ENCODE assay signal across 10 cellular contexts in the genomic region with DNA sequence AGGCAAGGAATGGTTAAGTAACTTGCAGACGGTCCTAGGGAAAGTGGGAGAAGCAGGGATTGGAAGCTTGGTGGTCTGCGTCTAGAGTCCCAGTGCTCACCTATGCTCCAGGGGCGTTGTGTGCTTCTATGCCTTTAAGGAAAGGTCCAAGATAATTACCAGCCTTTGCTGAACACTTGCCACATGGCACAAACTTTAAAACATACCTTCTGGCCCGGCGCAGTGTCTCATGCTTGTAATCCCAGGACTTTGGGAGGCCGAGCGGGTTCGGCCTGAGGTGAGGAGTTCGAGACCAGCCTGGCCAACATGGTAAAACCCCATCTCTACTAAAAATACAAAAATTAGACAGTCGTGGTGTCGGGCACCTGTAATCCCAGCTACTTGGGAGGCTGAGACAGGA. TPM values are rescaled to one million over a fixed set of nuclear protein-coding genes. Genes with fewer than 3 reads are reported as not detected.
A peak's percentile ranks its signal among the peaks of the same experiment; 100 is the strongest.
DNase-seq lines count a peak whose midpoint lies in the region; ATAC-seq and TF ChIP-seq lines count a peak whose summit lies in the region.
"Had no signal": no experiment of that assay in that cellular context is flagged by ENCODE, and none has a peak within 500 bp of the region (broad histone marks: within the 10 kb centered on the region; RNA-seq: fewer than 3 reads in every experiment).

No MANE protein-coding gene starts in this region.

- H3K9me3 Mint-ChIP-seq in activated naive CD4-positive, alpha-beta T cell treated with anti-CD3 and anti-CD28 coated beads, Interleukin-2, amount 50 U/mL, for 24 hours = no peaks in the 10 kb centered on the region
- H3K9me3 Mint-ChIP-seq in activated naive CD4-positive, alpha-beta T cell treated with anti-CD3 and anti-CD28 coated beads, Interleukin-2, amount 50 U/mL, for 72 hours = no peaks in the 10 kb centered on the region
- H3K9me3 Mint-ChIP-seq in activated T-helper 1 cell treated with anti-CD3 and anti-CD28 coated beads, Interleukin-12 subunit alpha, Interleukin-12 subunit beta, Interleukin-2, Interleukin-4 antibody, amounts not matched to agents 30 ng/mL and 10 ng/mL and 1 ng/mL, durations not matched to agents 14 hours and 24 hours and 36 hours = no peaks in the 10 kb centered on the region

- H3K27me3 Mint-ChIP-seq in activated naive CD4-positive, alpha-beta T cell treated with anti-CD3 and anti-CD28 coated beads, Interleukin-2, amount 50 U/mL, for 24 hours = no peaks in the 10 kb centered on the region
- H3K27me3 Mint-ChIP-seq in activated T-helper 1 cell treated with anti-CD3 and anti-CD28 coated beads, Interleukin-12 subunit alpha, Interleukin-12 subunit beta, Interleukin-2, Interleukin-4 antibody, amounts not matched to agents 30 ng/mL and 10 ng/mL and 1 ng/mL, durations not matched to agents 14 hours and 24 hours and 36 hours (ENCODE audit: insufficient read depth) = no peaks in the 10 kb centered on the region

- H3K9ac ChIP-seq in mucosa of stomach (ENCODE audit: low read length) = peak overlapping the region; percentile 94

- H3K4me3 Mint-ChIP-seq in activated naive CD4-positive, alpha-beta T cell treated with anti-CD3 and anti-CD28 coated beads, Interleukin-2, amount 50 U/mL, for 24 hours = peak overlapping the region; percentile 99
- H3K4me3 Mint-ChIP-seq in activated T-helper 1 cell treated with anti-CD3 and anti-CD28 coated beads, Interleukin-12 subunit alpha, Interleukin-12 subunit beta, Interleukin-2, Interleukin-4 antibody, amounts not matched to agents 30 ng/mL and 10 ng/mL and 1 ng/mL, durations not matched to agents 14 hours and 24 hours and 36 hours = peak overlapping the region; percentile 3

- H3K4me3 ChIP-seq in mucosa of stomach (ENCODE audit: low read length) = no peak overlapping the region
- H3K4me3 ChIP-seq in transverse colon = no peak overlapping the region
- H3K4me3 ChIP-seq: SJSA1 had no signal

- H3K9me3 ChIP-seq in mucosa of stomach (ENCODE audit: control insufficient read depth, low read length) (no peaks in the 10 kb centered on the region), transverse colon (no peaks in the 10 kb centered on the region)
- H3K9me3 ChIP-seq: SJSA1 had no signal

- no peak for TF ChIP-seq POLR2A in transverse colon (IDR thresholded peaks at IDR 0.05)

- peaks cover 58% of the 10 kb centered on the region for H3K4me1 ChIP-seq in mucosa of stomach (ENCODE audit: control insufficient read depth, insufficient read depth, low read length)
- H3K4me1 ChIP-seq in transverse colon = peaks cover 37 to 78% (median 65%) of the 10 kb centered on the region in 4 donors

- no peaks in the 10 kb centered on the region for H3K36me3 ChIP-seq in mucosa of stomach (ENCODE audit: control insufficient read depth, insufficient read depth, low read length)
- H3K36me3 ChIP-seq in transverse colon = peaks cover 0 to 4% (median 0%) of the 10 kb centered on the region in 4 donors

- no peaks in the 10 kb centered on the region for H3K27me3 ChIP-seq in mucosa of stomach (ENCODE audit: control insufficient read depth, insufficient read depth, low read length)
- no peaks in the 10 kb centered on the region for H3K27me3 ChIP-seq in transverse colon
- H3K27me3 ChIP-seq: SJSA1 had no signal

- H3K36me3 Mint-ChIP-seq in activated naive CD4-positive, alpha-beta T cell treated with anti-CD3 and anti-CD28 coated beads, Interleukin-2, amount 50 U/mL, for 24 hours = peaks cover 5% of the 10 kb centered on the region
- H3K36me3 Mint-ChIP-seq in activated naive CD4-positive, alpha-beta T cell treated with anti-CD3 and anti-CD28 coated beads, Interleukin-2, amount 50 U/mL, for 72 hours = peaks cover 14 to 26% of the 10 kb centered on the region in 2 donors
- H3K36me3 Mint-ChIP-seq in activated T-helper 1 cell treated with anti-CD3 and anti-CD28 coated beads, Interleukin-12 subunit alpha, Interleukin-12 subunit beta, Interleukin-2, Interleukin-4 antibody, amounts not matched to agents 30 ng/mL and 10 ng/mL and 1 ng/mL, durations not matched to agents 14 hours and 24 hours and 36 hours (ENCODE audit: low read depth) = peaks cover 24% of the 10 kb centered on the region

- ATAC-seq in activated naive CD4-positive, alpha-beta T cell treated with anti-CD3 and anti-CD28 coated beads, Interleukin-2, amount 50 U/mL, for 72 hours = no peak

- no peak for DNase-seq in activated naive CD4-positive, alpha-beta T cell treated with anti-CD3 and anti-CD28 coated beads, Interleukin-2, amount 50 U/mL, for 72 hours (ENCODE audit: low spot score in 2 of 2)
- DNase-seq in activated T-helper 1 cell treated with anti-CD3 and anti-CD28 coated beads, Interleukin-12 subunit alpha, Interleukin-12 subunit beta, Interleukin-2, Interleukin-4 antibody, amounts not matched to agents 30 ng/mL and 10 ng/mL and 1 ng/mL, durations not matched to agents 14 hours and 24 hours and 36 hours (ENCODE audit: low spot score) = no peak
- no peak for DNase-seq in transverse colon
- DNase-seq in stimulated activated CD4-positive, alpha-beta T cell treated with anti-CD3 and anti-CD28 coated beads, Interleukin-2, amount 100 ng/mL, for 48 hours = no peak
- no peak for DNase-seq in NCI-H526 (lab: John Stamatoyannopoulos, UW)
- DNase-seq in LoVo (ENCODE audit: low spot score) = no peak
- DNase-seq: NCI-H2171 treated with DMSO at 0.1 percent for 48 hours had no signal

- TF ChIP-seq EP300 in transverse colon (IDR thresholded peaks at IDR 0.05; ENCODE audit: low read depth) = no peak

- peaks cover 61% of the 10 kb centered on the region for H3K4me1 Mint-ChIP-seq in activated naive CD4-positive, alpha-beta T cell treated with anti-CD3 and anti-CD28 coated beads, Interleukin-2, amount 50 U/mL, for 24 hours
- H3K4me1 Mint-ChIP-seq in activated T-helper 1 cell treated with anti-CD3 and anti-CD28 coated beads, Interleukin-12 subunit alpha, Interleukin-12 subunit beta, Interleukin-2, Interleukin-4 antibody, amounts not matched to agents 30 ng/mL and 10 ng/mL and 1 ng/mL, durations not matched to agents 14 hours and 24 hours and 36 hours (ENCODE audit: low read depth) = peaks cover 38% of the 10 kb centered on the region

- in situ Hi-C loops in transverse colon (cut with MboI; ENCODE audit: low pct_ligation_motif_present in 1 of 4, low pct_unique_long_range_greater_than_20kb in 1 of 4, low sequenced_read_pairs in 3 of 4) = no loop called here

- H3K27ac Mint-ChIP-seq in activated naive CD4-positive, alpha-beta T cell treated with anti-CD3 and anti-CD28 coated beads, Interleukin-2, amount 50 U/mL, for 24 hours = peak overlapping the region; percentile 61
- H3K27ac Mint-ChIP-seq in activated naive CD4-positive, alpha-beta T cell treated with anti-CD3 and anti-CD28 coated beads, Interleukin-2, amount 50 U/mL, for 72 hours = peak overlapping the region in 1 of 2 donors; percentile 100
- H3K27ac Mint-ChIP-seq in activated T-helper 1 cell treated with anti-CD3 and anti-CD28 coated beads, Interleukin-12 subunit alpha, Interleukin-12 subunit beta, Interleukin-2, Interleukin-4 antibody, amounts not matched to agents 30 ng/mL and 10 ng/mL and 1 ng/mL, durations not matched to agents 14 hours and 24 hours and 36 hours = peak overlapping the region; percentile 42

- WGBS in transverse colon (ENCODE audit: low coverage in 1 of 2), 2 donors = 76% methylated on average over 7 to 11 of the region's 11 CpGs

- H3K27ac ChIP-seq in transverse colon = peak overlapping the region; percentile 93 to 98 (median 96)
- H3K27ac ChIP-seq: SJSA1 had no signal

- intact Hi-C loops in activated T-helper 1 cell treated with anti-CD3 and anti-CD28 coated beads, Interleukin-12 subunit alpha, Interleukin-12 subunit beta, Interleukin-2, Interleukin-4 antibody, amounts not matched to agents 30 ng/mL and 10 ng/mL and 1 ng/mL, durations not matched to agents 14 hours and 24 hours and 36 hours (cut with micrococcal nuclease) = loop anchor here (5.0 kb wide), 1 partner anchor 110 kb away; no protein-coding TSS in a partner anchor
- intact Hi-C loops in transverse colon (cut with DNase I; ENCODE audit: low total_unique reads) = no loop called here

- no peak for TF ChIP-seq CTCF in transverse colon (IDR thresholded peaks at IDR 0.05)

RNA-seq across cellular contexts. Expression of gene POLDIP3, which starts 2.3 kb away (rescaled TPM):
- 100 to 1,000 TPM in 1 of 2 donors, 10 to 100 TPM in 1; 71.9 to 126 TPM for total RNA-seq in activated naive CD4-positive, alpha-beta T cell treated with anti-CD3 and anti-CD28 coated beads, Interleukin-2, amount 50 U/mL, for 72 hours
- 77.9 and 87.2 TPM in 2 replicates for total RNA-seq in activated T-helper 1 cell treated with anti-CD3 and anti-CD28 coated beads, Interleukin-12 subunit alpha, Interleukin-12 subunit beta, Interleukin-2, Interleukin-4 antibody, amounts not matched to agents 30 ng/mL and 10 ng/mL and 1 ng/mL, durations not matched to agents 14 hours and 24 hours and 36 hours
- 10 to 100 TPM; 36.5 to 69.5 (median 45.2) TPM for total RNA-seq in transverse colon

RNA-seq across cellular contexts. Expression of gene ATP5MGL, which starts 28.1 kb away (rescaled TPM):
- 1 to 10 TPM in 1 of 2 donors, under 1 TPM in 1; 0.89 to 1.4 TPM for total RNA-seq in activated naive CD4-positive, alpha-beta T cell treated with anti-CD3 and anti-CD28 coated beads, Interleukin-2, amount 50 U/mL, for 72 hours
- 0.49 TPM in 1 of 2 replicates, not detected in the other for total RNA-seq in activated T-helper 1 cell treated with anti-CD3 and anti-CD28 coated beads, Interleukin-12 subunit alpha, Interleukin-12 subunit beta, Interleukin-2, Interleukin-4 antibody, amounts not matched to agents 30 ng/mL and 10 ng/mL and 1 ng/mL, durations not matched to agents 14 hours and 24 hours and 36 hours
- under 1 TPM in 1 of 4 donors, not detected in 3; 0.55 TPM for total RNA-seq in transverse colon
- total RNA-seq: SJSA1 had no signal

RNA-seq across cellular contexts. Expression of gene CYB5R3, which starts 36.9 kb away (rescaled TPM):
- total RNA-seq in activated naive CD4-positive, alpha-beta T cell treated with anti-CD3 and anti-CD28 coated beads, Interleukin-2, amount 50 U/mL, for 72 hours = 10 to 100 TPM; 49.7 to 84.6 TPM
- 69.8 and 75.1 TPM in 2 replicates for total RNA-seq in activated T-helper 1 cell treated with anti-CD3 and anti-CD28 coated beads, Interleukin-12 subunit alpha, Interleukin-12 subunit beta, Interleukin-2, Interleukin-4 antibody, amounts not matched to agents 30 ng/mL and 10 ng/mL and 1 ng/mL, durations not matched to agents 14 hours and 24 hours and 36 hours
- total RNA-seq in transverse colon = 100 to 1,000 TPM; 138 to 294 (median 167) TPM

RNA-seq across cellular contexts. Expression of gene SERHL2, which starts 58.6 kb away (rescaled TPM):
- 1 to 10 TPM; 1.2 to 1.9 TPM for total RNA-seq in activated naive CD4-positive, alpha-beta T cell treated with anti-CD3 and anti-CD28 coated beads, Interleukin-2, amount 50 U/mL, for 72 hours
- 1.4 and 2.1 TPM in 2 replicates for total RNA-seq in activated T-helper 1 cell treated with anti-CD3 and anti-CD28 coated beads, Interleukin-12 subunit alpha, Interleukin-12 subunit beta, Interleukin-2, Interleukin-4 antibody, amounts not matched to agents 30 ng/mL and 10 ng/mL and 1 ng/mL, durations not matched to agents 14 hours and 24 hours and 36 hours
- 1 to 10 TPM in 1 of 4 donors, under 1 TPM in 1, not detected in 2; 0.95 to 2.0 TPM for total RNA-seq in transverse colon
